1 cellular context compared by ENCODE assay signal in genomic region chr16:54687043-54687655, GRCh38.
A peak's percentile ranks its signal among the peaks of the same experiment; 100 is the strongest.
TF ChIP-seq lines count a peak whose summit lies in the region.

No MANE protein-coding gene starts in this region.

TF ChIP-seq in HEK293, 187 proteins besides CTCF, POLR2A, EP300 and RAD21 (continued from another document and continues in another):
- TF ChIP-seq INSM2 (tag by site-specific recombination; IDR thresholded peaks at IDR 0.05) (0 out of 2 replicates have a peak, but pooled peaks have one; percentile 64), ZNF692 (tag by site-specific recombination; IDR thresholded peaks at IDR 0.05) (peak; percentile 67; the same call in 1 of the 2 replicates), ZIC2 (tag by site-specific recombination; IDR thresholded peaks at IDR 0.05) (peak; percentile 35; the same call in 1 of the 2 replicates), SCRT1 (tag by site-specific recombination; IDR thresholded peaks at IDR 0.05; ENCODE audit: borderline replicate concordance) (peak; percentile 28; the same call in 1 of the 2 replicates), PRDM10 (tag by site-specific recombination; IDR thresholded peaks at IDR 0.05) (peak; percentile 73; the same call in 1 of the 2 replicates), ZNF24 (tag by site-specific recombination; IDR thresholded peaks at IDR 0.05) (peak; percentile 43; the same call in 1 of the 2 replicates), REST (tag by site-specific recombination; IDR thresholded peaks at IDR 0.05) (peak; percentile 61), ZNF639 (tag by site-specific recombination; IDR thresholded peaks at IDR 0.05) (0 out of 2 replicates have a peak, but pooled peaks have one; percentile 24), GFI1B (tag by site-specific recombination; IDR thresholded peaks at IDR 0.05) (peak; percentile 73; the same call in 1 of the 2 replicates), GLIS1 (tag by site-specific recombination; IDR thresholded peaks at IDR 0.05) (peak; percentile 68), ZNF629 (tag by site-specific recombination; IDR thresholded peaks at IDR 0.05) (peak; percentile 74), KLF16 (tag by site-specific recombination; IDR thresholded peaks at IDR 0.05) (peak; percentile 56; the same call in 1 of the 2 replicates), KLF1 (tag by site-specific recombination; IDR thresholded peaks at IDR 0.05) (peak; percentile 19; the same call in 1 of the 2 replicates), ZNF18 (tag by site-specific recombination; IDR thresholded peaks at IDR 0.05) (0 out of 2 replicates have a peak, but pooled peaks have one; percentile 38), ZNF785 (tag by site-specific recombination; IDR thresholded peaks at IDR 0.05) (no peak), ZEB2 (tag by site-specific recombination; IDR thresholded peaks at IDR 0.05) (peak; percentile 70), ZBTB44 (tag by site-specific recombination; IDR thresholded peaks at IDR 0.05) (peak; percentile 98), PRDM4 (tag by site-specific recombination; IDR thresholded peaks at IDR 0.05) (peak; percentile 73), ZNF398 (tag by site-specific recombination; IDR thresholded peaks at IDR 0.05) (0 out of 2 replicates have a peak, but pooled peaks have one; percentile 18), WT1 (tag by site-specific recombination; IDR thresholded peaks at IDR 0.05) (peak; percentile 96), ZNF610 (tag by site-specific recombination; IDR thresholded peaks at IDR 0.05; ENCODE audit: borderline replicate concordance) (0 out of 2 replicates have a peak, but pooled peaks have one; percentile 34), ZFP69B (tag by site-specific recombination; IDR thresholded peaks at IDR 0.05) (peak; percentile 51; the same call in 1 of the 2 replicates), ZSCAN23 (tag by site-specific recombination; IDR thresholded peaks at IDR 0.05) (0 out of 2 replicates have a peak, but pooled peaks have one; percentile 80), OSR2 (tag by site-specific recombination; IDR thresholded peaks at IDR 0.05) (peak; percentile 91), ZNF704 (tag by site-specific recombination; IDR thresholded peaks at IDR 0.05) (no peak)
